ENCODE assay signal across 31 cellular contexts in genomic region chr7:108091461-108091831, GRCh38. TPM values are rescaled to one million over a fixed set of nuclear protein-coding genes. Genes with fewer than 3 reads are reported as not detected.
DNase-seq lines count a peak whose midpoint lies in the region; ATAC-seq and TF ChIP-seq lines count a peak whose summit lies in the region.
"Had no signal": no experiment of that assay in that cellular context is flagged by ENCODE, and none has a peak within 500 bp of the region (broad histone marks: within the 10 kb centered on the region; RNA-seq: fewer than 3 reads in every experiment).

No MANE protein-coding gene starts in this region.

- in situ Hi-C loops in T47D (cut with HindIII; ENCODE audit: low pct_unique_long_range_greater_than_20kb, low sequenced_read_pairs): no loop called here

- H3K9me3 ChIP-seq in breast epithelium: no peaks in the 10 kb centered on the region
- H3K9me3 ChIP-seq in mesodermal cell (ENCODE audit: control insufficient read depth, low read length): no peaks in the 10 kb centered on the region
- H3K9me3 ChIP-seq in right cardiac atrium (ENCODE audit: control insufficient read depth, low read length): no peaks in the 10 kb centered on the region
- H3K9me3 ChIP-seq: heart right ventricle, MG63, pancreas, transverse colon had no signal

- TF ChIP-seq POLR2A in breast epithelium (IDR thresholded peaks at IDR 0.05): no peak

- H3K36me3 ChIP-seq in breast epithelium (no peaks in the 10 kb centered on the region), mesodermal cell (ENCODE audit: control insufficient read depth, insufficient read depth, low read length) (no peaks in the 10 kb centered on the region)
- H3K36me3 ChIP-seq: cardiac muscle cell, heart right ventricle, MG63, pancreas, transverse colon had no signal

- H3K4me3 Mint-ChIP-seq in HFFc6: no peak overlapping the region
- H3K4me3 Mint-ChIP-seq: CD4-positive, alpha-beta memory T cell; endodermal cell; GM23338; neural crest cell had no signal

- no peak for ATAC-seq in right cardiac atrium
- ATAC-seq: esophagus mucosa, foreskin keratinocyte, GM23338, heart right ventricle, pancreas had no signal

- 62 to 86% methylated on average over 5 to 6 of the region's 7 CpGs for WGBS in mesodermal cell (ENCODE audit: insufficient coverage in 2 of 2), 2 experiments
- WGBS in right cardiac atrium: 93% methylated on average over 7 of the region's 7 CpGs

- no peak overlapping the region for H3K27ac Mint-ChIP-seq in HFFc6
- H3K27ac Mint-ChIP-seq: CD4-positive, alpha-beta memory T cell; endodermal cell; GM23338 had no signal

- intact Hi-C loops in breast epithelium (cut with DNase I; ENCODE audit: low total_unique reads) (no loop called here), right cardiac atrium (cut with DNase I) (no loop called here)

- no peaks in the 10 kb centered on the region for H3K27me3 Mint-ChIP-seq in HFFc6 (ENCODE audit: insufficient read depth)

- H3K27ac ChIP-seq in breast epithelium (no peak overlapping the region), VCaP (peak overlapping the region; percentile 98), mesodermal cell (ENCODE audit: low read depth, low read length, severe bottlenecking) (peak overlapping the region; percentile 46), right cardiac atrium (ENCODE audit: low read length) (no peak overlapping the region)
- H3K27ac ChIP-seq: cardiac muscle cell, foreskin keratinocyte, heart right ventricle, pancreas, transverse colon had no signal

- H3K4me3 ChIP-seq in breast epithelium (no peak overlapping the region), mesodermal cell (ENCODE audit: extremely low read depth, insufficient read depth, low read length, poor library complexity, severe bottlenecking) (no peak overlapping the region), right cardiac atrium (ENCODE audit: low read length) (no peak overlapping the region)
- H3K4me3 ChIP-seq: cardiac muscle cell, GM23338, heart right ventricle, lung, MG63, pancreas, transverse colon had no signal

- no peak for TF ChIP-seq CTCF in breast epithelium (IDR thresholded peaks at IDR 0.05)
- TF ChIP-seq CTCF in VCaP (conservative IDR thresholded peaks at IDR 0.05): no peak
- TF ChIP-seq CTCF in HFFc6 (IDR thresholded peaks at IDR 0.05): no peak

- no peaks in the 10 kb centered on the region for H3K9me3 Mint-ChIP-seq in HFFc6
- H3K9me3 Mint-ChIP-seq: CD4-positive, alpha-beta memory T cell; endodermal cell; GM23338; neural crest cell had no signal

- DNase-seq in T47D (ENCODE audit: low read depth in 1 of 2, low spot score in 1 of 2): peak; percentile 16 to 85
- DNase-seq in breast epithelium (ENCODE audit: low spot score in 2 of 2): no peak
- peak; percentile 70 for DNase-seq in NCI-H2029 (lab: John Stamatoyannopoulos, UW)
- no peak for DNase-seq in right cardiac atrium
- no peak for DNase-seq in EL
- DNase-seq in HFFc6: no peak
- DNase-seq: activated CD4-positive, alpha-beta T cell treated with anti-CD3 and anti-CD28 coated beads, Interleukin-2, amount 50 U/mL, for 4 hours; activated naive CD4-positive, alpha-beta T cell treated with Interleukin-2 at 50 U/mL for 16 hours; AML-193; amniotic stem cell; CD4-positive, alpha-beta memory T cell; cortex of kidney; DMS 273 treated with DMSO at 0.1 percent for 48 hours; endodermal cell; foreskin keratinocyte; GF-D8; heart right ventricle; MG63; NCI-H1105 treated with DMSO at 0.1 percent for 48 hours; NCI-H2081; NCI-H446 treated with DMSO at 0.1 percent for 48 hours; pancreas; retina; transverse colon had no signal

- H3K4me1 ChIP-seq in breast epithelium (peaks cover 0 to 4% of the 10 kb centered on the region in 2 donors), mesodermal cell (ENCODE audit: control insufficient read depth, insufficient read depth, low read length, poor library complexity, severe bottlenecking) (peaks cover 41% of the 10 kb centered on the region), right cardiac atrium (ENCODE audit: control insufficient read depth, insufficient read depth, low read length) (peaks cover 5% of the 10 kb centered on the region)
- H3K4me1 ChIP-seq: foreskin keratinocyte had no signal

- H3K4me1 Mint-ChIP-seq in HFFc6 (ENCODE audit: low read depth): peaks cover 81% of the 10 kb centered on the region
- H3K4me1 Mint-ChIP-seq: CD4-positive, alpha-beta memory T cell had no signal

- H3K36me3 Mint-ChIP-seq in HFFc6 (ENCODE audit: low read depth): no peaks in the 10 kb centered on the region
- H3K36me3 Mint-ChIP-seq: CD4-positive, alpha-beta memory T cell had no signal

- H3K27me3 ChIP-seq in breast epithelium: no peaks in the 10 kb centered on the region
- H3K27me3 ChIP-seq in right cardiac atrium (ENCODE audit: control insufficient read depth, insufficient read depth): peaks cover 3% of the 10 kb centered on the region
- H3K27me3 ChIP-seq: cardiac muscle cell, foreskin keratinocyte, heart right ventricle, MG63, pancreas, transverse colon had no signal

RNA-seq across cellular contexts. Expression of gene LAMB4, which starts 38.7 kb away (rescaled TPM):
- total RNA-seq in breast epithelium: under 1 TPM; 0.29 to 0.98 (median 0.48) TPM
- polyA plus RNA-seq in mesodermal cell (2013, experiment 1 of 2): 0.33 TPM
- polyA plus RNA-seq in mesodermal cell (2013, experiment 2 of 2): not detected
- total RNA-seq in right cardiac atrium: under 1 TPM in 1 of 4 donors, not detected in 3; 0.17 TPM
- 0.20 TPM for polyA plus RNA-seq in right cardiac atrium
- total RNA-seq in HFFc6 (2021; fragmentation: NEBNext Ultra II Directional; extraction: Animal tissue kit (Norgen Biotek cat#: 25700)): under 1 TPM in 2 of 6 experiments, not detected in 4; 0.16 to 0.24 TPM
- total RNA-seq: cardiac muscle cell; CD4-positive, alpha-beta memory T cell; endodermal cell; GM23338; transverse colon had no signal
- polyA plus RNA-seq: cardiac muscle cell; CD4-positive, alpha-beta memory T cell; GM23338 had no signal

Comparison
In these comparisons a context has a peak if more than half of its experiments do, and no peak if none do; other contexts are left out.
1. DNase-seq: peak in T47D (2 of 2) and NCI-H2029 (single experiment); none in breast epithelium (0 of 2), right cardiac atrium (0 of 3), EL (single experiment) and HFFc6 (single experiment).
2. H3K27ac ChIP-seq: peak in VCaP (single experiment) and mesodermal cell (single experiment); none in breast epithelium (0 of 2) and right cardiac atrium (single experiment).